10 cellular contexts compared by ENCODE assay signal in genomic region chr6:158039571-158040050, GRCh38. TPM values are rescaled to one million over a fixed set of nuclear protein-coding genes. Genes with fewer than 3 reads are reported as not detected.
DNase-seq lines count a peak whose midpoint lies in the region; ATAC-seq and TF ChIP-seq lines count a peak whose summit lies in the region.
"Had no signal": no experiment of that assay in that cellular context is flagged by ENCODE, and none has a peak within 500 bp of the region (broad histone marks: within the 10 kb centered on the region; RNA-seq: fewer than 3 reads in every experiment).

No MANE protein-coding gene starts in this region.

- H3K9me3 Mint-ChIP-seq in T-helper 2 cell treated with Interferon-gamma antibody and Interleukin-4, amounts not matched to agents 5 μg/mL and 100 μg/mL, for 36 hours, result no peaks in the 10 kb centered on the region

- no peak overlapping the region for H3K27ac Mint-ChIP-seq in T-helper 2 cell treated with Interferon-gamma antibody and Interleukin-4, amounts not matched to agents 5 μg/mL and 100 μg/mL, for 36 hours

- H3K36me3 ChIP-seq in HEK293 (ENCODE audit: control insufficient read depth in 2 of 2, insufficient read depth in 1 of 2, low read length in 2 of 2) (peaks cover 0 to 21% of the 10 kb centered on the region in 2 experiments; a peak in 1 of 3 replicates), gastroesophageal sphincter (no peaks in the 10 kb centered on the region), spleen (peaks cover 0 to 68% (median 8%) of the 10 kb centered on the region in 6 donors)

- H3K4me3 Mint-ChIP-seq in T-helper 2 cell treated with Interferon-gamma antibody and Interleukin-4, amounts not matched to agents 5 μg/mL and 100 μg/mL, for 36 hours, result peak overlapping the region; percentile 9

- H3K27me3 ChIP-seq in gastroesophageal sphincter (no peaks in the 10 kb centered on the region), spleen (replicated peaks in 1 of 7) (no peaks in the 10 kb centered on the region)

- no peak for ATAC-seq in gastroesophageal sphincter

- H3K4me1 ChIP-seq in HEK293 (ENCODE audit: control insufficient read depth, insufficient read depth, low read length), result peaks cover 36% of the 10 kb centered on the region
- H3K4me1 ChIP-seq in gastroesophageal sphincter, result peaks cover 9 to 61% (median 26%) of the 10 kb centered on the region in 3 donors
- H3K4me1 ChIP-seq in spleen, result peaks cover 0 to 24% (median 7%) of the 10 kb centered on the region in 6 donors

- H3K36me3 Mint-ChIP-seq in T-helper 2 cell treated with Interferon-gamma antibody and Interleukin-4, amounts not matched to agents 5 μg/mL and 100 μg/mL, for 36 hours (ENCODE audit: low read depth), result peaks cover 19% of the 10 kb centered on the region

- no peaks in the 10 kb centered on the region for H3K9me3 ChIP-seq in HEK293 (ENCODE audit: control insufficient read depth, insufficient read depth, low read depth, low read length)
- no peaks in the 10 kb centered on the region for H3K9me3 ChIP-seq in gastroesophageal sphincter
- H3K9me3 ChIP-seq in spleen, result peaks cover 0 to 3% (median 0%) of the 10 kb centered on the region in 8 donors

- H3K4me3 ChIP-seq in HEK293 (ENCODE audit: low read depth, low read length) (no peak overlapping the region), gastroesophageal sphincter (no peak overlapping the region), spleen (no peak overlapping the region)

- DNase-seq in T-helper 2 cell treated with Interferon-gamma antibody and Interleukin-4, amounts not matched to agents 5 μg/mL and 100 μg/mL, for 36 hours (ENCODE audit: low spot score), result no peak
- peak; percentile 66 for DNase-seq in spleen
- DNase-seq in HK-2 (ENCODE audit: unreplicated experiment), result no peak
- DNase-seq in stimulated activated CD4-positive, alpha-beta T cell treated with anti-CD3 and anti-CD28 coated beads, Interleukin-4, amount 100 ng/mL, for 24 hours, result no peak
- DNase-seq in DMS153 (lab: John Stamatoyannopoulos, UW), result no peak
- no peak for DNase-seq in NCI-H1694 treated with DMSO at 0.1 percent for 48 hours (lab: John Stamatoyannopoulos, UW)
- DNase-seq: NCI-H1105 treated with DMSO at 0.1 percent for 48 hours had no signal

- TF ChIP-seq POLR2A in gastroesophageal sphincter (IDR thresholded peaks at IDR 0.05) (no peak), spleen (IDR thresholded peaks at IDR 0.05) (no peak)

- peaks cover 20% of the 10 kb centered on the region for H3K4me1 Mint-ChIP-seq in T-helper 2 cell treated with Interferon-gamma antibody and Interleukin-4, amounts not matched to agents 5 μg/mL and 100 μg/mL, for 36 hours (ENCODE audit: low read depth)

- 60 to 73% methylated on average over 1 to 4 of the region's 17 CpGs for WGBS in gastroesophageal sphincter (ENCODE audit: low coverage in 1 of 2), 2 donors
- 65 to 73% (median 71%) methylated on average over 16 to 17 of the region's 17 CpGs for WGBS in spleen, 5 donors

- H3K27ac ChIP-seq in HEK293 (ENCODE audit: extremely low read depth, low read depth, low read length), result peak overlapping the region; percentile 39; the same call in 1 of the 2 replicates
- H3K27ac ChIP-seq in gastroesophageal sphincter, result peak overlapping the region in 3 of 4 donors; percentile 80 to 84 (median 84)
- H3K27ac ChIP-seq in spleen, result no peak overlapping the region

- intact Hi-C loops in spleen (cut with DNase I; ENCODE audit: low total_unique reads), result no loop called here

- CTCF ChIA-PET in HEK293 (lab: Yijun Ruan, JAX), result interaction anchor here (0.6 to 2.3 kb wide), 3 partner anchors 11 to 686 kb away, joined by 3 to 14 read pairs (median 3); no protein-coding TSS in a partner anchor

- TF ChIP-seq CTCF in HEK293 (tag by site-specific recombination; IDR thresholded peaks at IDR 0.05), result no peak
- TF ChIP-seq CTCF in gastroesophageal sphincter (IDR thresholded peaks at IDR 0.05), result no peak
- no peak for TF ChIP-seq CTCF in spleen (IDR thresholded peaks at IDR 0.05 in 8 of 11, conservative IDR thresholded peaks at IDR 0.05 in 3 of 11)

- no peaks in the 10 kb centered on the region for H3K27me3 Mint-ChIP-seq in T-helper 2 cell treated with Interferon-gamma antibody and Interleukin-4, amounts not matched to agents 5 μg/mL and 100 μg/mL, for 36 hours (ENCODE audit: low read depth)
- H3K27me3 Mint-ChIP-seq: activated naive CD8-positive, alpha-beta T cell had no signal

- POLR2A ChIA-PET in HEK293 (lab: Yijun Ruan, JAX), result interaction anchor here (0.6 to 4.2 kb wide), 5 partner anchors 9 to 60 kb away, joined by 3 to 18 read pairs (median 4); no protein-coding TSS in a partner anchor

- no peak for TF ChIP-seq EP300 in gastroesophageal sphincter (IDR thresholded peaks at IDR 0.05)

TF ChIP-seq in HEK293, 187 proteins besides CTCF, POLR2A, EP300 and RAD21:
- TF ChIP-seq TRIM28 (IDR thresholded peaks at IDR 0.05; ENCODE audit: borderline replicate concordance, low read length) (0 out of 2 replicates have a peak, but pooled peaks have one; percentile 3), ZNF704 (tag by site-specific recombination; IDR thresholded peaks at IDR 0.05) (no peak), ZNF248 (tag by site-specific recombination; IDR thresholded peaks at IDR 0.05) (no peak), BCL6B (tag by site-specific recombination; IDR thresholded peaks at IDR 0.05) (no peak), OSR2 (tag by site-specific recombination; IDR thresholded peaks at IDR 0.05) (peak; percentile 91), REPIN1 (tag by site-specific recombination; IDR thresholded peaks at IDR 0.05; ENCODE audit: low read depth) (no peak), GLI4 (tag by site-specific recombination; IDR thresholded peaks at IDR 0.05) (no peak), ZNF354C (tag by site-specific recombination; IDR thresholded peaks at IDR 0.05; ENCODE audit: borderline replicate concordance, low read depth) (no peak), ZNF341 (tag by site-specific recombination; IDR thresholded peaks at IDR 0.05; ENCODE audit: low read depth) (peak; percentile 21; the same call in 1 of the 2 replicates), ZNF423 (tag by site-specific recombination; IDR thresholded peaks at IDR 0.05) (peak; percentile 42; the same call in 1 of the 2 replicates), ZIC2 (tag by site-specific recombination; IDR thresholded peaks at IDR 0.05) (peak; percentile 58), ZNF155 (tag by site-specific recombination; IDR thresholded peaks at IDR 0.05) (no peak)

RNA-seq across cellular contexts. Expression of gene SYNJ2, which starts 57.9 kb away (rescaled TPM):
- total RNA-seq in gastroesophageal sphincter, result 10 to 100 TPM; 19.9 to 27.9 (median 21.6) TPM
- 10 to 100 TPM in 5 of 7 donors, 1 to 10 TPM in 2; 6.7 to 34.0 (median 11.9) TPM for total RNA-seq in spleen
- polyA plus RNA-seq in spleen, result 1 to 10 TPM; 2.4 to 2.8 (median 2.6) TPM

Comparison
In these comparisons a context has a peak if more than half of its experiments do, and no peak if none do; other contexts are left out.
1. H3K27ac ChIP-seq: peak in HEK293 (single experiment) and gastroesophageal sphincter (3 of 4); none in spleen (0 of 8).